In the genomic region with DNA sequence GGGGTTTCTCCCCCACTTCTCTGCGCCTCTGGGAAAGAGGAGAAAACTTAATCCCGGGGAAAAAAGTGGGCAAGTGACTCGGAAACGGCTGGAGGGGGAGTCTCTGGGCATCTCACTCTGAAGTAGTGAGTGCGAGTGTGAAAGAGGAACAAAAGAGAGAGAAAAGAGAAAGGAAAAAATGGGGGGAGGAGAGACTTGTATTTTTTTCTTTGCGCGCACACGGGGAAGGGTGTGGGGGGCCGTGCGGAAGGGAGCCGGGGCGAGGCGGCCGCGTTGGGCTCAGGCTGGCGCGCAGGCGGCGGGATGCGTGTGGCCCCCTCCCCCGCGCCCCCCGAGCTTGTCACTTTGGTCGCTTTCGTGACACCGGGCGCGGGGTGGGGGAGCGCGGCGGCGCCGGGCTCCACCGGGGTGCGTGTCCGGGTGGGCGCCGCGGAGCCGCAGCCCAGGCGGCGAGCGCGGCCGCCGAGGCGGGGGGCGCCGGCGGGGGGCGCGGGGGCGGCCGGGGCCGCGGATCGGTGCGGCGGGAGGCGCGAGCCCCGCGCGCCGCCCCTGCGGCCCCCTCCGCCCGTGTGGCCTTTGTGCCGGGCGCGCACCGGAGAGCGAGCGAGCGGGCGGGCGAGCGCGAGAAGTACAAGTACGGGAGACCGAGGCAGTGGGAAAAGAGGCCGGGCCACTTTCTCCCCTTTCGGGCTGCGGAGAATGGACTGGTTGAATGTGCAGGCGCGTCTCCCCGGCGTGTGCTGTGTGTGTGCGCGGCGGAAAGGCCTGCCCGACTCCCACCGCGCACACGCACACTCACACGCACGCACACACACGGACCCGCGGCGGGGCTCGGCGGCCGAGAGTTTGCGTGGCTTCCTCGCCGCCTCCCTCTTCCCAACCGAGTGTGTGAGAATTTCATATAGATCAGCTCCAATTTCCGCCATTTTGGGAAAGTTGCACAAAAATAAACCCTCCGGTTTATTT, we compare ENCODE assay signal across 8 cellular contexts. TPM values are rescaled to one million over a fixed set of nuclear protein-coding genes. Genes with fewer than 3 reads are reported as not detected.
DNase-seq lines count a peak whose midpoint lies in the region; ATAC-seq and TF ChIP-seq lines count a peak whose summit lies in the region.

No MANE protein-coding gene starts in this region.

- no peak for TF ChIP-seq CTCF in gastroesophageal sphincter (IDR thresholded peaks at IDR 0.05)
- no peak for TF ChIP-seq CTCF in uterus (IDR thresholded peaks at IDR 0.05)

- TF ChIP-seq EP300 in gastroesophageal sphincter (IDR thresholded peaks at IDR 0.05) = no peak

- peak; percentile 26 for ATAC-seq in HG02981 (IDR thresholded peaks at IDR 0.05; ENCODE audit: unreplicated experiment)
- peak; percentile 12 for ATAC-seq in gastroesophageal sphincter

- H3K36me3 ChIP-seq in gastroesophageal sphincter = no peaks in the 10 kb centered on the region
- H3K36me3 ChIP-seq in neuron (ENCODE audit: insufficient read depth, low read length) = no peaks in the 10 kb centered on the region
- no peaks in the 10 kb centered on the region for H3K36me3 ChIP-seq in uterus

- 0% methylated on average over 10 to 37 of the region's 110 CpGs for WGBS in gastroesophageal sphincter (ENCODE audit: low coverage in 1 of 2), 2 donors

- intact Hi-C loops in uterus (cut with DNase I; ENCODE audit: low total_unique reads) = no loop called here

- DNase-seq in NCI-H345 (lab: John Stamatoyannopoulos, UW) (peak; percentile 19), NCI-H345 treated with DMSO at 0.1 percent for 48 hours (lab: John Stamatoyannopoulos, UW; ENCODE audit: unreplicated experiment) (no peak), RKO (ENCODE audit: low spot score) (peak; percentile 28), uterus (peak; percentile 30 to 32)
- peak in 3 of 4 experiments; percentile 4 to 49 (median 28) for DNase-seq in activated naive CD4-positive, alpha-beta T cell (lab: John Stamatoyannopoulos, UW)

- H3K4me1 ChIP-seq in gastroesophageal sphincter (peaks cover 0 to 16% (median 0%) of the 10 kb centered on the region in 3 donors), neuron (ENCODE audit: insufficient read depth, low read length) (peaks cover 9% of the 10 kb centered on the region), uterus (no peaks in the 10 kb centered on the region)

- peak overlapping the region; percentile 31 to 83 (median 78) for H3K27ac ChIP-seq in gastroesophageal sphincter
- H3K27ac ChIP-seq in uterus = peak overlapping the region; percentile 89 to 98

- TF ChIP-seq POLR2A in gastroesophageal sphincter (IDR thresholded peaks at IDR 0.05) = no peak
- no peak for TF ChIP-seq POLR2A in uterus (IDR thresholded peaks at IDR 0.05)

- H3K27me3 ChIP-seq in gastroesophageal sphincter = no peaks in the 10 kb centered on the region
- H3K27me3 ChIP-seq in neuron (ENCODE audit: insufficient read depth, low read length) = no peaks in the 10 kb centered on the region
- no peaks in the 10 kb centered on the region for H3K27me3 ChIP-seq in uterus

- H3K9me3 ChIP-seq in gastroesophageal sphincter = no peaks in the 10 kb centered on the region
- H3K9me3 ChIP-seq in neuron (ENCODE audit: low read length) = no peaks in the 10 kb centered on the region
- H3K9me3 ChIP-seq in uterus = no peaks in the 10 kb centered on the region

- H3K4me3 ChIP-seq in gastroesophageal sphincter (peak overlapping the region; percentile 79 to 98), neuron (ENCODE audit: low read length) (peak overlapping the region; percentile 85), uterus (peak overlapping the region; percentile 76 to 94)

- peak overlapping the region; percentile 89 for H2AFZ ChIP-seq in neuron (ENCODE audit: low read depth, low read length)

RNA-seq across cellular contexts. Expression of gene L3MBTL3, which starts 0.7 kb away (rescaled TPM):
- total RNA-seq in gastroesophageal sphincter (1 to 10 TPM; 3.6 to 6.3 (median 4.8) TPM), uterus (10 to 100 TPM in 3 of 4 donors, 1 to 10 TPM in 1; 3.1 to 21.3 (median 16.1) TPM)
